21 cellular contexts compared by ENCODE assay signal in the genomic region with DNA sequence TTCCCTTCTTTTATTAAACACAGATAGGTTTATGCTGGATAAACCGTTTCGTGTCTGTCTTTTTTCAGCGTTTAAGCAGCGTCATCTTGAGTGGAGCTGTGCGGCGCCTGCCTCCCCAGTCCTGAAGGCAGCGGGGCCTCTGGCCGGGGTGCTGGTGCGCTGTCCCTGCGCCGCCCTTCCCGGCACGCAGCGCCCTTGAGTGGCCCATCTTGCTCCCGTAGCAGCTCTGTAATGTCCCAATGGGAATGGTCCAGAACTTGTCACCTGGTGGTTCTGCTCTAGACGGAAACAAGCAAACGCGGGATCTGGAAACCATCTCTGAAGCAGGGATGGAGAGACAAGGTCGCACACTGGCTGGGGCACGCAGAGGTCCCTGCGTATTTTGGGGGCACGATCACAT. TPM values are rescaled to one million over a fixed set of nuclear protein-coding genes. Genes with fewer than 3 reads are reported as not detected.
DNase-seq lines count a peak whose midpoint lies in the region; ATAC-seq and TF ChIP-seq lines count a peak whose summit lies in the region.
"Had no signal": no experiment of that assay in that cellular context is flagged by ENCODE, and none has a peak within 500 bp of the region (broad histone marks: within the 10 kb centered on the region; RNA-seq: fewer than 3 reads in every experiment).

No MANE protein-coding gene starts in this region.

- no peak overlapping the region for H3K27ac Mint-ChIP-seq in natural killer cell treated with Interleukin-12 subunit alpha and Interleukin-12 subunit beta and Interleukin-15 and Interleukin-18, amount 100 ng/mL, for 72 hours
- no peak overlapping the region for H3K27ac Mint-ChIP-seq in natural killer cell
- H3K27ac Mint-ChIP-seq: CD4-positive, alpha-beta T cell; CD8-positive, alpha-beta memory T cell; HFFc6 had no signal

- no peaks in the 10 kb centered on the region for H3K9me3 Mint-ChIP-seq in natural killer cell treated with Interleukin-12 subunit alpha and Interleukin-12 subunit beta and Interleukin-15 and Interleukin-18, amount 100 ng/mL, for 72 hours
- no peaks in the 10 kb centered on the region for H3K9me3 Mint-ChIP-seq in natural killer cell
- H3K9me3 Mint-ChIP-seq: CD4-positive, alpha-beta T cell; CD8-positive, alpha-beta memory T cell; HFFc6 had no signal

- intact Hi-C loops in natural killer cell (cut with micrococcal nuclease) (no loop called here), sigmoid colon (cut with DNase I) (no loop called here), testis (cut with DNase I; ENCODE audit: low total_unique reads) (no loop called here)

- peaks cover 0 to 8% (median 0%) of the 10 kb centered on the region in 4 donors for H3K4me1 ChIP-seq in sigmoid colon
- no peaks in the 10 kb centered on the region for H3K4me1 ChIP-seq in testis
- H3K4me1 ChIP-seq: A549, BE2C, HAP-1 had no signal

- peaks cover 0 to 47% (median under 1%) of the 10 kb centered on the region in 4 donors for H3K36me3 ChIP-seq in sigmoid colon
- H3K36me3 ChIP-seq in testis (ENCODE audit: low read depth, missing control alignments): no peaks in the 10 kb centered on the region
- H3K36me3 ChIP-seq: BE2C had no signal

- no peaks in the 10 kb centered on the region for H3K36me3 Mint-ChIP-seq in natural killer cell treated with Interleukin-12 subunit alpha and Interleukin-12 subunit beta and Interleukin-15 and Interleukin-18, amount 100 ng/mL, for 72 hours
- H3K36me3 Mint-ChIP-seq in natural killer cell: no peaks in the 10 kb centered on the region

- WGBS in sigmoid colon, 2 donors: 93 to 97% methylated on average over 22 of the region's 22 CpGs
- WGBS in testis, 2 donors: 76 to 78% methylated on average over 22 of the region's 22 CpGs

- peak overlapping the region in 3 of 4 donors; percentile 42 to 64 (median 58) for H3K27ac ChIP-seq in sigmoid colon
- no peak overlapping the region for H3K27ac ChIP-seq in testis
- H3K27ac ChIP-seq: A549; BLaER1 treated with 17β-estradiol and CSF1 and Interleukin-3, amounts not matched to agents 10 nM and 100 nM had no signal

- TF ChIP-seq POLR2A in sigmoid colon (IDR thresholded peaks at IDR 0.05) (no peak), testis (IDR thresholded peaks at IDR 0.05) (no peak)

- DNase-seq in natural killer cell treated with Interleukin-12 subunit alpha and Interleukin-12 subunit beta and Interleukin-15 and Interleukin-18, amount 100 ng/mL, for 72 hours (ENCODE audit: low spot score): peak; percentile 41
- DNase-seq in natural killer cell (no peak), sigmoid colon (no peak), testis (no peak), DMS53 treated with DMSO at 0.1 percent for 48 hours (lab: John Stamatoyannopoulos, UW; ENCODE audit: unreplicated experiment) (no peak)
- DNase-seq: 8988T; ACHN; AML-193; BE2C; CD4-positive, alpha-beta T cell; CD8-positive, alpha-beta memory T cell; DMS 273 treated with DMSO at 0.1 percent for 48 hours; DMS79 treated with DMSO at 0.1 percent for 48 hours; GF-D8; GOT3; HFFc6 had no signal

- TF ChIP-seq CTCF in natural killer cell (IDR thresholded peaks at IDR 0.05) (no peak), sigmoid colon (IDR thresholded peaks at IDR 0.05) (no peak), testis (IDR thresholded peaks at IDR 0.05) (no peak)

- H3K27me3 ChIP-seq in sigmoid colon (no peaks in the 10 kb centered on the region), testis (no peaks in the 10 kb centered on the region)
- H3K27me3 ChIP-seq: BE2C; BLaER1 treated with 17β-estradiol and CSF1 and Interleukin-3, amounts not matched to agents 10 nM and 100 nM had no signal

- no peaks in the 10 kb centered on the region for H3K9me3 ChIP-seq in sigmoid colon
- H3K9me3 ChIP-seq in testis: no peaks in the 10 kb centered on the region
- H3K9me3 ChIP-seq: A549; BE2C; BLaER1 treated with 17β-estradiol and CSF1 and Interleukin-3, amounts not matched to agents 10 nM and 100 nM; HAP-1 had no signal

- TF ChIP-seq EP300 in sigmoid colon (IDR thresholded peaks at IDR 0.05): no peak

- no peaks in the 10 kb centered on the region for H3K27me3 Mint-ChIP-seq in natural killer cell treated with Interleukin-12 subunit alpha and Interleukin-12 subunit beta and Interleukin-15 and Interleukin-18, amount 100 ng/mL, for 72 hours
- no peaks in the 10 kb centered on the region for H3K27me3 Mint-ChIP-seq in natural killer cell (ENCODE audit: low read depth in 2 of 2)
- H3K27me3 Mint-ChIP-seq: CD4-positive, alpha-beta T cell; CD8-positive, alpha-beta memory T cell had no signal

- H3K4me1 Mint-ChIP-seq in natural killer cell treated with Interleukin-12 subunit alpha and Interleukin-12 subunit beta and Interleukin-15 and Interleukin-18, amount 100 ng/mL, for 72 hours (ENCODE audit: low read depth in 2 of 2): no peaks in the 10 kb centered on the region
- no peaks in the 10 kb centered on the region for H3K4me1 Mint-ChIP-seq in natural killer cell
- H3K4me1 Mint-ChIP-seq: CD14-positive monocyte; CD8-positive, alpha-beta memory T cell had no signal

- no peak overlapping the region for H3K4me3 ChIP-seq in sigmoid colon
- peak overlapping the region; percentile 34 to 55 for H3K4me3 ChIP-seq in testis
- H3K4me3 ChIP-seq: A549; BLaER1 treated with 17β-estradiol and CSF1 and Interleukin-3, amounts not matched to agents 10 nM and 100 nM; HAP-1 had no signal

- no peak for ATAC-seq in natural killer cell treated with Interleukin-12 subunit alpha and Interleukin-12 subunit beta and Interleukin-15 and Interleukin-18, amount 100 ng/mL, for 72 hours
- ATAC-seq in natural killer cell: no peak
- ATAC-seq in GM19467 (IDR thresholded peaks at IDR 0.05; ENCODE audit: unreplicated experiment): no peak
- ATAC-seq: A549 had no signal

- H3K4me3 Mint-ChIP-seq in natural killer cell treated with Interleukin-12 subunit alpha and Interleukin-12 subunit beta and Interleukin-15 and Interleukin-18, amount 100 ng/mL, for 72 hours: no peak overlapping the region
- no peak overlapping the region for H3K4me3 Mint-ChIP-seq in natural killer cell
- H3K4me3 Mint-ChIP-seq: CD14-positive monocyte; CD4-positive, alpha-beta T cell; CD8-positive, alpha-beta memory T cell; HFFc6 had no signal

RNA-seq across cellular contexts. Expression of a gene that starts 24.5 kb away (rescaled TPM):
- total RNA-seq in natural killer cell treated with Interleukin-12 subunit alpha and Interleukin-12 subunit beta and Interleukin-15 and Interleukin-18, amount 100 ng/mL, for 72 hours: 1 to 10 TPM in 1 of 2 donors, under 1 TPM in 1; 0.78 to 3.2 TPM
- total RNA-seq in natural killer cell (not detected), sigmoid colon (1 to 10 TPM; 2.1 to 7.5 (median 3.0) TPM), testis (1 to 10 TPM; 7.8 to 9.5 TPM)
- polyA plus RNA-seq in sigmoid colon (1 to 10 TPM in 1 of 3 donors, under 1 TPM in 2; 0.60 to 2.2 (median 0.69) TPM), testis (ENCODE audit: insufficient read depth, low read depth, low replicate concordance) (2.3 TPM)
- polyA plus RNA-seq: CD14-positive monocyte; CD8-positive, alpha-beta memory T cell had no signal

RNA-seq across cellular contexts. Expression of a gene that starts 55.2 kb away (rescaled TPM):
- 10 to 100 TPM; 45.1 to 74.1 TPM for total RNA-seq in natural killer cell treated with Interleukin-12 subunit alpha and Interleukin-12 subunit beta and Interleukin-15 and Interleukin-18, amount 100 ng/mL, for 72 hours
- total RNA-seq in natural killer cell (10 to 100 TPM; 31.9 to 36.4 (median 35.9) TPM), sigmoid colon (10 to 100 TPM; 31.4 to 43.7 (median 38.2) TPM), testis (10 to 100 TPM; 57.4 to 63.6 TPM)
- polyA plus RNA-seq in sigmoid colon (10 to 100 TPM; 46.2 to 56.6 (median 55.7) TPM), testis (ENCODE audit: insufficient read depth, low read depth, low replicate concordance) (47.6 TPM)

Comparison
In these comparisons a context has a peak if more than half of its experiments do, and no peak if none do; other contexts are left out.
1. H3K27ac ChIP-seq: peak in sigmoid colon (3 of 4); none in testis (0 of 2).
2. H3K4me3 ChIP-seq: peak in testis (2 of 2); none in sigmoid colon (0 of 4).